14 cellular contexts compared by ENCODE assay signal in the genomic region with DNA sequence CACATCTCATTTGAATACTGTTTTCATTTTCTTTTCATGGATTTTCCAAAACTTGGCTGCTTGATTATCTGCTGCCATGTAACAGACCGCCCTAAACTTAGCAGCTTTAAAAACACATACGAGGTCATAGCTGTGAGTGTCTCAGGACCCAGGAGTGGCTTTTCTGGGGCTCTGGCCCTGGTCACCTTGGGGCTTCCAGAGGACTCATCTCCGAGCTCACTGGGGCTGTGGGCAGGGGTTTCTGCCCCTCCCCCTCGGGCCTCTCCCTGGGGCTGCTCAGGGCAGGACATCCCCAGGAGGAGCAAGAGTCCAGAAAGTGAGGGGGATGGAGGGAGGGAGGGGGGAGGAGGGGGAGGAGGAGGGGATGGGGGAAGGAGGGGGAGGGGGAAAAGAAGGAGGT.
"Had no signal": no experiment of that assay in that cellular context is flagged by ENCODE, and none has a peak within 500 bp of the region (broad histone marks: within the 10 kb centered on the region; RNA-seq: fewer than 3 reads in every experiment).

No MANE protein-coding gene starts in this region.

- H3K4me1 ChIP-seq: ascending aorta, colonic mucosa had no signal

- H3K27ac ChIP-seq: ascending aorta, colonic mucosa, gastrocnemius medialis, skin epidermis had no signal

- H3K27ac Mint-ChIP-seq: activated naive CD8-positive, alpha-beta T cell treated with anti-CD3 and anti-CD28 coated beads for 36 hours; naive B cell had no signal

- H3K27me3 Mint-ChIP-seq: activated naive CD8-positive, alpha-beta T cell treated with anti-CD3 and anti-CD28 coated beads for 36 hours; naive B cell had no signal

- H3K27me3 ChIP-seq: ascending aorta, colonic mucosa, gastrocnemius medialis, tibial nerve had no signal

- H3K4me3 ChIP-seq: ascending aorta, colonic mucosa, gastrocnemius medialis, lung, skin epidermis, tibial nerve had no signal

- H3K4me1 Mint-ChIP-seq: activated naive CD8-positive, alpha-beta T cell treated with anti-CD3 and anti-CD28 coated beads for 36 hours had no signal

- ATAC-seq: activated T-cell treated with anti-CD3 and anti-CD28 coated beads, Interleukin-2, amount 50 U/mL, for 4 hours; gastrocnemius medialis had no signal

- H3K36me3 ChIP-seq: colonic mucosa had no signal

- DNase-seq: activated CD4-positive, alpha-beta T cell treated with anti-CD3 and anti-CD28 coated beads, Interleukin-2, amount 50 U/mL, for 4 hours; activated CD4-positive, CD25-positive, alpha-beta regulatory T cell treated with anti-CD3 and anti-CD28 coated beads, Interleukin-2, amount 50 U/mL, for 72 hours; activated gamma-delta T cell treated with Interleukin-2 at 50 U/mL for 16 hours; activated naive CD8-positive, alpha-beta T cell treated with anti-CD3 and anti-CD28 coated beads for 36 hours; activated T-cell treated with anti-CD3 and anti-CD28 coated beads, Interleukin-2, amount 50 U/mL, for 4 hours; colonic mucosa; effector CD8-positive, alpha-beta T cell; gastrocnemius medialis; naive B cell; T-helper 9 cell had no signal

- H3K4me3 Mint-ChIP-seq: activated naive CD8-positive, alpha-beta T cell treated with anti-CD3 and anti-CD28 coated beads for 36 hours; activated T-cell treated with anti-CD3 and anti-CD28 coated beads, Interleukin-2, amount 50 U/mL, for 4 hours had no signal

- H3K9me3 ChIP-seq: colonic mucosa, gastrocnemius medialis had no signal
